Comparison of ENCODE assay signal across 8 cellular contexts in genomic region chr4:54683616-54684346, GRCh38. TPM values are rescaled to one million over a fixed set of nuclear protein-coding genes. Genes with fewer than 3 reads are reported as not detected.
A peak's percentile ranks its signal among the peaks of the same experiment; 100 is the strongest.
DNase-seq lines count a peak whose midpoint lies in the region; ATAC-seq, FAIRE-seq and TF ChIP-seq lines count a peak whose summit lies in the region.

No MANE protein-coding gene starts in this region.

- no peaks in the 10 kb centered on the region for H4K20me1 ChIP-seq in PC-3 (ENCODE audit: low read length)

- H3K27ac ChIP-seq in PC-3 (ENCODE audit: low read length) (no peak overlapping the region), left lung (no peak overlapping the region), suprapubic skin (no peak overlapping the region)

- no peaks in the 10 kb centered on the region for H3K79me2 ChIP-seq in PC-3 (ENCODE audit: low read length)

- H3K36me3 ChIP-seq in H7 (replicated peaks; ENCODE audit: control insufficient read depth, insufficient read depth, low read length) (no peaks in the 10 kb centered on the region), PC-3 (ENCODE audit: low read depth, low read length) (no peaks in the 10 kb centered on the region), left lung (no peaks in the 10 kb centered on the region), suprapubic skin (no peaks in the 10 kb centered on the region)

- CTCF ChIA-PET in PC-3 (lab: Charles Lee): no interaction called here

- no TSS peak for BruUV-seq in PC-3 (replicated peaks; lab: Mats Ljungman, UMichigan)

- intact Hi-C loops in PC-3 (cut with micrococcal nuclease) (loop anchor here (2.0 kb wide), 1 partner anchor 277 kb away; no protein-coding TSS in a partner anchor), left lung (cut with DNase I) (no loop called here)

- H3K27me3 ChIP-seq in H7 (ENCODE audit: control insufficient read depth, insufficient read depth, low read length) (no peaks in the 10 kb centered on the region), PC-3 (ENCODE audit: low read length) (peaks cover 25% of the 10 kb centered on the region; the same call in 1 of the 2 replicates), left lung (no peaks in the 10 kb centered on the region), suprapubic skin (no peaks in the 10 kb centered on the region)

- H3F3A ChIP-seq in PC-3 (ENCODE audit: low read length, unreplicated experiment): no peaks in the 10 kb centered on the region

- WGBS in suprapubic skin: 66% methylated on average over 5 of the region's 8 CpGs

- no peak for TF ChIP-seq EP300 in suprapubic skin (IDR thresholded peaks at IDR 0.05)

- TF ChIP-seq POLR2A in suprapubic skin (IDR thresholded peaks at IDR 0.05): no peak

- TF ChIP-seq CTCF in D721Med (IDR thresholded peaks at IDR 0.05; ENCODE audit: insufficient read depth, missing control alignments) (peak; percentile 36), PC-3 (conservative IDR thresholded peaks at IDR 0.05; ENCODE audit: low read depth, low read length) (peak; percentile 89), left lung (IDR thresholded peaks at IDR 0.05) (peak in 1 of 2 donors; percentile 31), suprapubic skin (IDR thresholded peaks at IDR 0.05) (peak; percentile 6 to 45)

- no peak overlapping the region for H3K4me2 ChIP-seq in PC-3 (ENCODE audit: low read length)

- FAIRE-seq in D721Med (lab: Jason Lieb, UNC): no peak

- DNase-seq in D721Med (ENCODE audit: insufficient read length, low spot score) (no peak), H7 (peak; percentile 46), PC-3 (peak; percentile 84), left lung (no peak), suprapubic skin (ENCODE audit: low spot score in 2 of 2) (no peak), retina (no peak), NCI-H510A treated with DMSO at 0.1 percent for 48 hours (lab: John Stamatoyannopoulos, UW) (no peak)
- DNase-seq in activated T-helper 9 cell treated with anti-CD3 and anti-CD28 coated beads, Interleukin-2, amount 50 U/mL, for 16 hours (ENCODE audit: low read depth): peak; percentile 9

- H3K4me1 ChIP-seq in PC-3 (ENCODE audit: insufficient read depth, low read length): no peaks in the 10 kb centered on the region
- no peaks in the 10 kb centered on the region for H3K4me1 ChIP-seq in left lung
- peaks cover 3% of the 10 kb centered on the region for H3K4me1 ChIP-seq in suprapubic skin

- no peak overlapping the region for H3K9ac ChIP-seq in PC-3 (ENCODE audit: low read length)

- H3K4me3 ChIP-seq in H7 (ENCODE audit: insufficient read depth, low read depth, low read length) (no peak overlapping the region), PC-3 (ENCODE audit: low read length) (no peak overlapping the region), left lung (no peak overlapping the region), suprapubic skin (no peak overlapping the region)

- H3K9me3 ChIP-seq in PC-3 (ENCODE audit: low read length): no peaks in the 10 kb centered on the region
- no peaks in the 10 kb centered on the region for H3K9me3 ChIP-seq in left lung
- no peaks in the 10 kb centered on the region for H3K9me3 ChIP-seq in suprapubic skin

- ATAC-seq in PC-3: peak; percentile 49
- peak; percentile 49 for ATAC-seq in left lung

- no peaks in the 10 kb centered on the region for H3K9me2 ChIP-seq in PC-3 (replicated peaks; ENCODE audit: low read length)

- no peak overlapping the region for H2AFZ ChIP-seq in PC-3 (ENCODE audit: low read length)

- POLR2A ChIA-PET in PC-3 (lab: Charles Lee; ENCODE audit: unreplicated experiment): no interaction called here

RNA-seq across cellular contexts. Expression of gene KIT, which starts 26.0 kb away (rescaled TPM):
- total RNA-seq in H7 (2014; rRNA removed; shearing (Covaris generic)): 7.6 and 9.6 TPM in 2 replicates
- total RNA-seq in PC-3 (2014; rRNA removed): not detected in 2 replicates
- total RNA-seq in left lung: 10 to 100 TPM in 1 of 2 donors, 1 to 10 TPM in 1; 9.6 to 10.9 TPM
- total RNA-seq in suprapubic skin: 10 to 100 TPM; 17.8 to 72.7 (median 56.1) TPM

Comparison
In these comparisons a context has a peak if more than half of its experiments do, and no peak if none do; other contexts are left out.
1. DNase-seq: peak in H7 (single experiment), PC-3 (single experiment) and activated T-helper 9 cell treated with anti-CD3 and anti-CD28 coated beads, Interleukin-2, amount 50 U/mL, for 16 hours (single experiment); none in D721Med (single experiment), left lung (0 of 2), suprapubic skin (0 of 2), retina (single experiment) and NCI-H510A treated with DMSO at 0.1 percent for 48 hours (single experiment).